Comparison of ENCODE assay signal across 8 cellular contexts in the genomic region with DNA sequence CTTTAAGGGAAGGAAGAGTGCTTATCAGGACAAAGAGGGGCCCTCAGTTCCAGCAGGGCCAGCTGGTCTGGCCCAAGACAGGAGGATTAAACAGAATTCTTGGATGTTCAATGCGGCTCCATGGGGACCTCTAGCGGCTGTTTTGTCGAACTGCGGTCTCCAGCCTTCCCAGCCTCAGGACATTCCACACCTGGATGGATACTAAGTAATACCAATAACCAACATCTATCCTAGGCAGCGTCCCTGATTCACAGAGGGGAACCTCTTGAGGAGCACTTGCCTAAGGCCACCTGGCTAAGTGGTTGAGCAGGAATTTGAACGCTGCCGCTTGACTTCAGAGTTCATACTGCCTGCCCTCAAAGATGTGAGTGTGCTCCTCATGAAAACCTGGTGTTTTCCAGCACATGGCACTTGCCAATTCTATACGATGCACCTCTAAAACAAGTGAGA. TPM values are rescaled to one million over a fixed set of nuclear protein-coding genes. Genes with fewer than 3 reads are reported as not detected.
DNase-seq lines count a peak whose midpoint lies in the region; ATAC-seq, FAIRE-seq and TF ChIP-seq lines count a peak whose summit lies in the region.

No MANE protein-coding gene starts in this region.

- peak overlapping the region; percentile 61 for H3K4me2 ChIP-seq in keratinocyte (ENCODE audit: control insufficient read depth, extremely low read depth, insufficient read depth, low read depth, low read length)

- H3K4me1 ChIP-seq in keratinocyte (ENCODE audit: control insufficient read depth, extremely low read depth, insufficient read depth, low read length), result peaks cover 7% of the 10 kb centered on the region

- H3K27me3 ChIP-seq in keratinocyte (ENCODE audit: control insufficient read depth, extremely low read depth, insufficient read depth, low read length), result no peaks in the 10 kb centered on the region

- peak; percentile 70 for DNase-seq in DMS79 (lab: John Stamatoyannopoulos, UW)
- DNase-seq in NCI-H2171 (lab: John Stamatoyannopoulos, UW), result peak; percentile 32
- DNase-seq in caudate nucleus (lab: John Stamatoyannopoulos, UW), result peak in 50 of 61 donors; percentile 7 to 80 (median 38)
- peak; percentile 21 for DNase-seq in keratinocyte (ENCODE audit: low read depth, low spot score)
- peak; percentile 69 to 74 for DNase-seq in stimulated activated CD4-positive, alpha-beta T cell treated with anti-CD3 and anti-CD28 coated beads, Interleukin-2, amount 100 ng/mL, for 24 hours

- no peak overlapping the region for H3K27ac ChIP-seq in caudate nucleus (ENCODE audit: low read depth, low read length)
- H3K27ac ChIP-seq in keratinocyte (ENCODE audit: control insufficient read depth, insufficient read depth, low read length), result no peak overlapping the region

- no peaks in the 10 kb centered on the region for H3K79me2 ChIP-seq in keratinocyte (ENCODE audit: control insufficient read depth, insufficient read depth, low read length)

- peak; percentile 66 for ATAC-seq in HG02623 (IDR thresholded peaks at IDR 0.05; ENCODE audit: unreplicated experiment)
- no peak for ATAC-seq in HG03565 (IDR thresholded peaks at IDR 0.05; ENCODE audit: unreplicated experiment)

- no peaks in the 10 kb centered on the region for H3K9me3 ChIP-seq in keratinocyte (ENCODE audit: control insufficient read depth, low read depth, low read length)

- H3K4me3 ChIP-seq in WI38 (ENCODE audit: low read depth, low read length) (no peak overlapping the region), keratinocyte (ENCODE audit: control insufficient read depth in 2 of 3, extremely low read depth in 1 of 3, insufficient read depth in 2 of 3, low read depth in 1 of 3, low read length in 3 of 3) (no peak overlapping the region)

- no peak overlapping the region for H3K9ac ChIP-seq in keratinocyte (ENCODE audit: control insufficient read depth, extremely low read depth, insufficient read depth, low read length)

- dilution Hi-C loops in keratinocyte (cut with MboI; ENCODE audit: extremely low pct_ligation_motif_present, low sequenced_read_pairs), result no loop called here

- no peak for FAIRE-seq in keratinocyte (lab: Jason Lieb, UNC)

- H3K9me1 ChIP-seq in keratinocyte (ENCODE audit: control insufficient read depth, extremely low read depth, insufficient read depth, low read length), result no peaks in the 10 kb centered on the region

- peak; percentile 94 for TF ChIP-seq CTCF in WI38 (IDR thresholded peaks at IDR 0.05; ENCODE audit: low read depth, low read length)
- peak; percentile 82 to 93 (median 84) for TF ChIP-seq CTCF in keratinocyte (optimal IDR thresholded peaks at IDR 0.05 in 1 of 3, IDR thresholded peaks at IDR 0.05 in 1 of 3, conservative IDR thresholded peaks at IDR 0.05 in 1 of 3; ENCODE audit: extremely low read depth in 1 of 3, insufficient read depth in 2 of 3, low read length in 3 of 3)

- H3K36me3 ChIP-seq in keratinocyte (ENCODE audit: control insufficient read depth in 2 of 2, extremely low read depth in 1 of 2, insufficient read depth in 2 of 2, low read length in 2 of 2), result no peaks in the 10 kb centered on the region

- H4K20me1 ChIP-seq in keratinocyte (ENCODE audit: control insufficient read depth, extremely low read depth, insufficient read depth, low read length), result no peaks in the 10 kb centered on the region

- no peak overlapping the region for H2AFZ ChIP-seq in keratinocyte (ENCODE audit: control insufficient read depth, low read length)

RNA-seq across cellular contexts. Expression of a gene that starts 15.5 kb away (rescaled TPM):
- polyA plus RNA-seq in keratinocyte, result not detected in 3 replicates
- 0.57 TPM for polyA plus RNA-seq in keratinocyte (2011; ENCODE audit: low read depth)
- polyA plus RNA-seq in keratinocyte (2011; cell fraction: cytosol; rRNA removed), result not detected in 2 replicates
- 0.09 TPM in 1 of 2 replicates, not detected in the other for polyA plus RNA-seq in keratinocyte (2011; cell fraction: nucleus; rRNA removed)
- 0.85 TPM in 1 of 2 replicates, not detected in the other for polyA plus RNA-seq in keratinocyte (2012; ENCODE audit: low replicate concordance)
- not detected in 3 replicates for polyA minus RNA-seq in keratinocyte
- not detected for polyA minus RNA-seq in keratinocyte (2011; cell fraction: cytosol; rRNA and poly(A)+ RNA removed)
- polyA minus RNA-seq in keratinocyte (2011; cell fraction: nucleus; rRNA and poly(A)+ RNA removed), result not detected in 2 replicates

RNA-seq across cellular contexts. Expression of a gene that starts 19.7 kb away (rescaled TPM):
- polyA plus RNA-seq in keratinocyte, result 41.6 to 68.8 TPM (median 48.9 TPM) in 3 replicates
- polyA plus RNA-seq in keratinocyte (2011; ENCODE audit: low read depth), result 35.7 TPM
- polyA plus RNA-seq in keratinocyte (2011; cell fraction: cytosol; rRNA removed), result 41.8 and 76.7 TPM in 2 replicates
- 39.4 and 45.8 TPM in 2 replicates for polyA plus RNA-seq in keratinocyte (2011; cell fraction: nucleus; rRNA removed)
- 26.0 and 101 TPM in 2 replicates for polyA plus RNA-seq in keratinocyte (2012; ENCODE audit: low replicate concordance)
- polyA minus RNA-seq in keratinocyte, result 3.8 to 20.9 TPM (median 11.7 TPM) in 3 replicates
- 36.4 TPM for polyA minus RNA-seq in keratinocyte (2011; cell fraction: cytosol; rRNA and poly(A)+ RNA removed)
- 18.3 and 19.5 TPM in 2 replicates for polyA minus RNA-seq in keratinocyte (2011; cell fraction: nucleus; rRNA and poly(A)+ RNA removed)

Comparison
In these comparisons a context has a peak if more than half of its experiments do, and no peak if none do; other contexts are left out.
1. DNase-seq: peak in every context shown above with its lines; median percentile 72 in stimulated activated CD4-positive, alpha-beta T cell treated with anti-CD3 and anti-CD28 coated beads, Interleukin-2, amount 100 ng/mL, for 24 hours; 70 in DMS79; 38 in caudate nucleus; 32 in NCI-H2171; 21 in keratinocyte.